1 cellular context compared by ENCODE assay signal in the genomic region with DNA sequence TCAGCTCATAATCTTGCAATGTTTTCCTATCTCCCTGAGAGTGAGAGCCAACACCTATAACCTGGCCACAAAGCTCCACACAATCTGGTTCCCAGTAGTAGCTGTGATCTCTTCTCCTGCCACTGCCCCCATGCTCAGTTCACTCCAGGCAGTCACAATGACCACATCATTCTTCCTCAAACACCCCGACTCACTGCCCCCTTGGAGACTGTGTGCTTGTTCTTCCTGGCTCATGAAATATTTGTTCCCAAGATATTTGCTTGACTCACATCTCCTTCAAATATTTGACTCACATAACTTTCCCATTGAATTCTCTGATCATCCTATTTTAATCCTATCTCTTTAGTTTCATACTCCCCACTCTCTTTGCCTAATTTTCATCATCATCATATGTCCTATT.
TF ChIP-seq lines count a peak whose summit lies in the region.

No MANE protein-coding gene starts in this region.

TF ChIP-seq in IMR-90, 13 proteins besides CTCF, POLR2A, EP300 and RAD21 (continued from another document):
- TF ChIP-seq NFE2L2 (IDR thresholded peaks at IDR 0.05; ENCODE audit: low read depth, low read length), result no peak
- no peak for TF ChIP-seq SMC3 (IDR thresholded peaks at IDR 0.05; ENCODE audit: low read depth, low read length)
- no peak for TF ChIP-seq CEBPB (IDR thresholded peaks at IDR 0.05; ENCODE audit: low read depth, low read length)
- TF ChIP-seq CHD1 (IDR thresholded peaks at IDR 0.05; ENCODE audit: low read depth, low read length), result no peak
- TF ChIP-seq, protein P1, sequence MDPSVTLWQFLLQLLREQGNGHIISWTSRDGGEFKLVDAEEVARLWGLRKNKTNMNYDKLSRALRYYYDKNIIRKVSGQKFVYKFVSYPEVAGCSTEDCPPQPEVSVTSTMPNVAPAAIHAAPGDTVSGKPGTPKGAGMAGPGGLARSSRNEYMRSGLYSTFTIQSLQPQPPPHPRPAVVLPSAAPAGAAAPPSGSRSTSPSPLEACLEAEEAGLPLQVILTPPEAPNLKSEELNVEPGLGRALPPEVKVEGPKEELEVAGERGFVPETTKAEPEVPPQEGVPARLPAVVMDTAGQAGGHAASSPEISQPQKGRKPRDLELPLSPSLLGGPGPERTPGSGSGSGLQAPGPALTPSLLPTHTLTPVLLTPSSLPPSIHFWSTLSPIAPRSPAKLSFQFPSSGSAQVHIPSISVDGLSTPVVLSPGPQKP (IDR thresholded peaks at IDR 0.05; ENCODE audit: borderline replicate concordance, low read depth, low read length), result no peak
- no peak for TF ChIP-seq RCOR1 (IDR thresholded peaks at IDR 0.05; ENCODE audit: insufficient replicate concordance, low read length)
- TF ChIP-seq RFX5 (IDR thresholded peaks at IDR 0.05; ENCODE audit: low read depth, low read length), result no peak
- no peak for TF ChIP-seq FOS (IDR thresholded peaks at IDR 0.05; ENCODE audit: low read depth, low read length)
- TF ChIP-seq, protein P2, sequence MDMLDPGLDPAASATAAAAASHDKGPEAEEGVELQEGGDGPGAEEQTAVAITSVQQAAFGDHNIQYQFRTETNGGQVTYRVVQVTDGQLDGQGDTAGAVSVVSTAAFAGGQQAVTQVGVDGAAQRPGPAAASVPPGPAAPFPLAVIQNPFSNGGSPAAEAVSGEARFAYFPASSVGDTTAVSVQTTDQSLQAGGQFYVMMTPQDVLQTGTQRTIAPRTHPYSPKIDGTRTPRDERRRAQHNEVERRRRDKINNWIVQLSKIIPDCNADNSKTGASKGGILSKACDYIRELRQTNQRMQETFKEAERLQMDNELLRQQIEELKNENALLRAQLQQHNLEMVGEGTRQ (IDR thresholded peaks at IDR 0.05; ENCODE audit: low read depth, low read length), result no peak
- no peak for TF ChIP-seq MXI1 (IDR thresholded peaks at IDR 0.05; ENCODE audit: borderline replicate concordance, low read depth, low read length)
- TF ChIP-seq MAFK (IDR thresholded peaks at IDR 0.05; ENCODE audit: low read depth, low read length), result no peak
- no peak for TF ChIP-seq BHLHE40 (IDR thresholded peaks at IDR 0.05; ENCODE audit: low read depth, low read length)
